21 cellular contexts compared by ENCODE assay signal in genomic region chr3:39573392-39573791, GRCh38.
DNase-seq lines count a peak whose midpoint lies in the region; ATAC-seq and TF ChIP-seq lines count a peak whose summit lies in the region.
"Had no signal": no experiment of that assay in that cellular context is flagged by ENCODE, and none has a peak within 500 bp of the region (broad histone marks: within the 10 kb centered on the region; RNA-seq: fewer than 3 reads in every experiment).

No MANE protein-coding gene starts in this region.

- H3K4me1 ChIP-seq in endodermal cell (ENCODE audit: control insufficient read depth, insufficient read depth, low read length): no peaks in the 10 kb centered on the region
- H3K4me1 ChIP-seq in gastrocnemius medialis: no peaks in the 10 kb centered on the region
- H3K4me1 ChIP-seq: A549 had no signal

- H3K36me3 Mint-ChIP-seq in endodermal cell (ENCODE audit: low read depth): peaks cover 3% of the 10 kb centered on the region
- H3K36me3 Mint-ChIP-seq: CD14-positive monocyte; CD4-positive, alpha-beta memory T cell had no signal

- H3K9me3 Mint-ChIP-seq in endodermal cell: peaks cover 18% of the 10 kb centered on the region
- H3K9me3 Mint-ChIP-seq: CD4-positive, alpha-beta memory T cell; HFFc6 had no signal

- WGBS in endodermal cell (ENCODE audit: insufficient coverage in 1 of 2, insufficient read length in 1 of 2), 2 experiments: 95 to 97% methylated on average over 9 of the region's 9 CpGs

- no peak for TF ChIP-seq POLR2A in gastrocnemius medialis (IDR thresholded peaks at IDR 0.05)

- no peaks in the 10 kb centered on the region for H3K36me3 ChIP-seq in endodermal cell (ENCODE audit: control insufficient read depth, insufficient read depth, low read length)
- H3K36me3 ChIP-seq in gastrocnemius medialis: no peaks in the 10 kb centered on the region
- H3K36me3 ChIP-seq: BLaER1 had no signal

- peaks cover 2% of the 10 kb centered on the region for H3K27me3 Mint-ChIP-seq in endodermal cell (ENCODE audit: insufficient read depth)

- H3K9me3 ChIP-seq in endodermal cell (ENCODE audit: control insufficient read depth, low read length) (peaks cover 27% of the 10 kb centered on the region), gastrocnemius medialis (no peaks in the 10 kb centered on the region)
- H3K9me3 ChIP-seq: A549 had no signal

- intact Hi-C loops in gastrocnemius medialis (cut with DNase I; ENCODE audit: low total_unique reads): no loop called here

- H3K27ac Mint-ChIP-seq in endodermal cell: no peak overlapping the region
- H3K27ac Mint-ChIP-seq: CD4-positive, alpha-beta memory T cell; HFFc6 had no signal

- in situ Hi-C loops in gastrocnemius medialis (cut with MboI; ENCODE audit: low sequenced_read_pairs in 4 of 4): no loop called here

- ATAC-seq in gastrocnemius medialis: no peak
- ATAC-seq: A549, HCT116, HepG2 had no signal

- no peak overlapping the region for H3K27ac ChIP-seq in endodermal cell (ENCODE audit: low read depth, low read length)
- H3K27ac ChIP-seq in gastrocnemius medialis: no peak overlapping the region
- H3K27ac ChIP-seq: 22Rv1, A549, BLaER1, GM23248 had no signal

- H3K27me3 ChIP-seq in endodermal cell (ENCODE audit: control insufficient read depth, insufficient read depth, low read length, poor library complexity, severe bottlenecking) (no peaks in the 10 kb centered on the region), gastrocnemius medialis (no peaks in the 10 kb centered on the region)
- H3K27me3 ChIP-seq: BLaER1 had no signal

- H3K4me1 Mint-ChIP-seq in endodermal cell: peaks cover 26% of the 10 kb centered on the region
- H3K4me1 Mint-ChIP-seq: CD14-positive monocyte; CD4-positive, alpha-beta memory T cell had no signal

- DNase-seq in NCI-H1092 treated with DMSO at 0.1 percent for 48 hours (lab: John Stamatoyannopoulos, UW) (peak; percentile 20), NCI-H1092 (lab: John Stamatoyannopoulos, UW) (no peak), NCI-H748 (lab: John Stamatoyannopoulos, UW; ENCODE audit: unreplicated experiment) (peak; percentile 2), NCI-H748 treated with DMSO at 0.1 percent for 48 hours (lab: John Stamatoyannopoulos, UW) (no peak), endodermal cell (peak; percentile 54), gastrocnemius medialis (no peak)
- no peak for DNase-seq in stimulated activated naive CD4-positive, alpha-beta T cell (lab: John Stamatoyannopoulos, UW)
- DNase-seq: AML-193; CD4-positive, alpha-beta memory T cell; DMS153; DMS79; GDM1; GM23248; H7; HFFc6 had no signal

- H3K4me3 ChIP-seq in endodermal cell (ENCODE audit: low read length) (peak overlapping the region; percentile 30), gastrocnemius medialis (no peak overlapping the region)
- H3K4me3 ChIP-seq: A549, BLaER1, GM23248 had no signal

- no peak overlapping the region for H3K9ac ChIP-seq in endodermal cell (ENCODE audit: extremely low read depth, low read length, poor library complexity, severe bottlenecking)
- H3K9ac ChIP-seq: BLaER1, GM23248 had no signal

- H3K4me3 Mint-ChIP-seq in endodermal cell: no peak overlapping the region
- H3K4me3 Mint-ChIP-seq: CD14-positive monocyte; CD4-positive, alpha-beta memory T cell; HFFc6 had no signal

- TF ChIP-seq CTCF in endodermal cell (conservative IDR thresholded peaks at IDR 0.05) (no peak), gastrocnemius medialis (IDR thresholded peaks at IDR 0.05 in 4 of 5, conservative IDR thresholded peaks at IDR 0.05 in 1 of 5) (no peak)

Comparison
In these comparisons a context has a peak if more than half of its experiments do, and no peak if none do; other contexts are left out.
1. DNase-seq: peak in NCI-H1092 treated with DMSO at 0.1 percent for 48 hours (single experiment), NCI-H748 (single experiment) and endodermal cell (single experiment); none in NCI-H1092 (single experiment), NCI-H748 treated with DMSO at 0.1 percent for 48 hours (single experiment), gastrocnemius medialis (0 of 2) and stimulated activated naive CD4-positive, alpha-beta T cell (0 of 6).